ENCODE assay signal across 20 cellular contexts in the genomic region with DNA sequence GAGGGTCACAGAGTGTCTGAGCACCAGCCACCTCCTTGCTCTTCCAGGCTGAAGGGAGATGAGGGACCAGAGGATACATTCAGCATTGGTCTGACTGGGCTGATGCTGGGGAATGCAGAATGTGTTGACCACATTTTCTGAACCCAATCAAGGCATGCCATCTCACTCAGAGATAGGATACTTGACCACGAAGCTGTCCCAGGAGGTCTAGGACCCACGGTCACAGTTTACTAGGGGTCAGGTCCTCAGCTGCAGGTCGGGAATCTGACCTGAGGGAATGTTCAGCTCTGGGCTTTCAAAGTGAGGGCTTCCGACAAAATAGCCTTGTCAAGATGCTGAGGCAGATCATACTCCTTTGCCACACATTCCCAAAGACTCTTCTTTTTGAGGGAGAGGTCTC. TPM values are rescaled to one million over a fixed set of nuclear protein-coding genes. Genes with fewer than 3 reads are reported as not detected.
DNase-seq lines count a peak whose midpoint lies in the region; ATAC-seq and TF ChIP-seq lines count a peak whose summit lies in the region.
"Had no signal": no experiment of that assay in that cellular context is flagged by ENCODE, and none has a peak within 500 bp of the region (broad histone marks: within the 10 kb centered on the region; RNA-seq: fewer than 3 reads in every experiment).

No MANE protein-coding gene starts in this region.

- peak; percentile 32; the same call in 1 of the 2 replicates for ATAC-seq in Panc1
- ATAC-seq: CD8-positive, alpha-beta T cell had no signal

- CTCF ChIA-PET in Panc1 (lab: Charles Lee), result interaction anchor here (0.9 kb wide), 1 partner anchor 83 kb away, joined by 3 read pairs; no protein-coding TSS in a partner anchor
- CTCF ChIA-PET in SK-N-SH (lab: Yijun Ruan, JAX), result interaction anchor here (0.7 to 2.2 kb wide), 9 partner anchors 10 to 137 kb away, joined by 3 to 9 read pairs (median 3); no protein-coding TSS in a partner anchor

- H3K4ac ChIP-seq in trophoblast cell (ENCODE audit: low read depth, low read length), result no peak overlapping the region

- no peak for TF ChIP-seq RAD21 in SK-N-SH (IDR thresholded peaks at IDR 0.05; ENCODE audit: low read length)

- H4K12ac ChIP-seq in trophoblast cell (ENCODE audit: low read depth, low read length), result no peak overlapping the region

- H3K27ac ChIP-seq in Panc1 (ENCODE audit: low read length) (no peak overlapping the region), trophoblast cell (ENCODE audit: low read depth, low read length) (no peak overlapping the region), SK-N-SH (ENCODE audit: low read depth in 2 of 2, low read length in 1 of 2) (no peak overlapping the region)
- H3K27ac ChIP-seq: BLaER1, C4-2B had no signal

- H4K20me1 ChIP-seq in SK-N-SH (ENCODE audit: insufficient read depth), result no peaks in the 10 kb centered on the region
- H4K20me1 ChIP-seq: BLaER1 had no signal

- no peaks in the 10 kb centered on the region for H3K36me3 Mint-ChIP-seq in type B pancreatic cell
- H3K36me3 Mint-ChIP-seq: CD4-positive, CD25-positive, alpha-beta regulatory T cell; CD8-positive, alpha-beta T cell had no signal

- H3K79me2 ChIP-seq in trophoblast cell (ENCODE audit: control insufficient read depth, insufficient read depth, low read length, poor library complexity), result no peaks in the 10 kb centered on the region
- H3K79me2 ChIP-seq in SK-N-SH (ENCODE audit: insufficient read depth), result no peaks in the 10 kb centered on the region

- H2BK12ac ChIP-seq in trophoblast cell (ENCODE audit: low read length), result no peak overlapping the region

- in situ Hi-C loops in Panc1 (cut with HindIII; ENCODE audit: low pct_unique_long_range_greater_than_20kb, low sequenced_read_pairs), result no loop called here

- no peak overlapping the region for H2AK5ac ChIP-seq in trophoblast cell (ENCODE audit: low read length)

- H3K14ac ChIP-seq in trophoblast cell (ENCODE audit: low read length), result no peak overlapping the region

- no peak for TF ChIP-seq EP300 in SK-N-SH (IDR thresholded peaks at IDR 0.05; ENCODE audit: borderline replicate concordance in 1 of 2, low read depth in 1 of 2, low read length in 1 of 2)

- H3K27me3 ChIP-seq in Panc1 (ENCODE audit: control insufficient read depth, insufficient read depth, low read length), result no peaks in the 10 kb centered on the region; the same call in 1 of the 2 replicates
- H3K27me3 ChIP-seq in trophoblast cell (ENCODE audit: insufficient read depth, low read length), result no peaks in the 10 kb centered on the region
- peaks cover 10% of the 10 kb centered on the region for H3K27me3 ChIP-seq in SK-N-SH (ENCODE audit: insufficient read depth)
- H3K27me3 ChIP-seq: BLaER1 had no signal

- no CpG with 5 or more reads among the region's 4 CpGs for WGBS in trophoblast cell (ENCODE audit: extremely low coverage, insufficient coverage, insufficient read length)
- WGBS in SK-N-SH (ENCODE audit: low lambda C conversion rate), result 27% methylated on average over 4 of the region's 4 CpGs

- H3K9me3 ChIP-seq in Panc1 (ENCODE audit: control insufficient read depth, insufficient read depth, low read depth, low read length) (no peaks in the 10 kb centered on the region), trophoblast cell (ENCODE audit: insufficient read depth, low read depth, low read length) (no peaks in the 10 kb centered on the region), SK-N-SH (no peaks in the 10 kb centered on the region)
- H3K9me3 ChIP-seq: BLaER1, Caco-2, HAP-1 had no signal

- H3K4me1 ChIP-seq in Panc1 (ENCODE audit: control insufficient read depth, insufficient read depth, low read length) (no peaks in the 10 kb centered on the region), trophoblast cell (ENCODE audit: control insufficient read depth in 1 of 2, insufficient read depth in 2 of 2, low read length in 2 of 2) (no peaks in the 10 kb centered on the region), SK-N-SH (ENCODE audit: control insufficient read depth in 1 of 2, insufficient read depth in 2 of 2, low read depth in 1 of 2, low read length in 1 of 2) (no peaks in the 10 kb centered on the region)
- H3K4me1 ChIP-seq: HAP-1 had no signal

- H3K4me1 Mint-ChIP-seq in type B pancreatic cell (ENCODE audit: unreplicated experiment), result peaks cover 4% of the 10 kb centered on the region
- H3K4me1 Mint-ChIP-seq: CD4-positive, CD25-positive, alpha-beta regulatory T cell had no signal

- no peak overlapping the region for H3K4me3 Mint-ChIP-seq in type B pancreatic cell
- H3K4me3 Mint-ChIP-seq: CD4-positive, CD25-positive, alpha-beta regulatory T cell; CD8-positive, alpha-beta T cell; HFFc6 had no signal

- no peak overlapping the region for H3K23ac ChIP-seq in trophoblast cell (ENCODE audit: low read length)

- TF ChIP-seq CTCF in Panc1 (IDR thresholded peaks at IDR 0.05), result no peak
- no peak for TF ChIP-seq CTCF in SK-N-SH (IDR thresholded peaks at IDR 0.05)
- no peak for TF ChIP-seq CTCF in type B pancreatic cell (conservative IDR thresholded peaks at IDR 0.05)

- no peaks in the 10 kb centered on the region for H3K9me2 ChIP-seq in SK-N-SH

- H3K9me3 Mint-ChIP-seq in type B pancreatic cell, result no peaks in the 10 kb centered on the region
- H3K9me3 Mint-ChIP-seq: CD4-positive, CD25-positive, alpha-beta regulatory T cell; CD8-positive, alpha-beta T cell; HFFc6 had no signal

- no peaks in the 10 kb centered on the region for H3K79me1 ChIP-seq in trophoblast cell (ENCODE audit: low read length)

- H3K9ac ChIP-seq in trophoblast cell (ENCODE audit: low read length) (no peak overlapping the region), SK-N-SH (no peak overlapping the region)
- H3K9ac ChIP-seq: BLaER1 had no signal

- H3K4me3 ChIP-seq in Panc1 (ENCODE audit: low read depth in 2 of 2, low read length in 2 of 2), result no peak overlapping the region
- no peak overlapping the region for H3K4me3 ChIP-seq in trophoblast cell (ENCODE audit: low read depth, low read length)
- no peak overlapping the region for H3K4me3 ChIP-seq in SK-N-SH (ENCODE audit: low read depth in 2 of 2, low read length in 1 of 2)
- H3K4me3 ChIP-seq: BLaER1, HAP-1 had no signal

- no peak for DNase-seq in Panc1 (ENCODE audit: low read depth, low spot score)
- peak; percentile 75 for DNase-seq in islet precursor cell
- DNase-seq in trophoblast cell, result peak; percentile 68 to 82
- DNase-seq in GF-D8 (lab: John Stamatoyannopoulos, UW), result no peak
- DNase-seq in SK-N-SH, result no peak
- no peak for DNase-seq in type B pancreatic cell (ENCODE audit: extremely low spot score, unreplicated experiment)
- DNase-seq: Caco-2; CD4-positive, CD25-positive, alpha-beta regulatory T cell; CD8-positive, alpha-beta T cell; DMS153; DND-41; EL; GDM1; GOT3; HFFc6 had no signal

- H2BK120ac ChIP-seq in trophoblast cell (ENCODE audit: insufficient read depth, low read length, poor library complexity), result no peak overlapping the region

- BruUV-seq in Panc1 (replicated peaks; lab: Mats Ljungman, UMichigan), result no TSS peak

- H3K27me3 Mint-ChIP-seq in type B pancreatic cell, result peaks cover 14% of the 10 kb centered on the region

- H3K4me2 ChIP-seq in trophoblast cell (ENCODE audit: low read length), result no peak overlapping the region
- H3K4me2 ChIP-seq in SK-N-SH, result no peak overlapping the region
- H3K4me2 ChIP-seq: BLaER1 had no signal

- no peak overlapping the region for H3K27ac Mint-ChIP-seq in type B pancreatic cell
- H3K27ac Mint-ChIP-seq: CD8-positive, alpha-beta T cell; HFFc6 had no signal

- intact Hi-C loops in Panc1 (cut with micrococcal nuclease; ENCODE audit: unreplicated experiment), result no loop called here

- H3K18ac ChIP-seq in trophoblast cell (ENCODE audit: low read length), result no peak overlapping the region

- H2BK5ac ChIP-seq in trophoblast cell (ENCODE audit: low read depth, low read length, poor library complexity), result no peak overlapping the region

- POLR2A ChIA-PET in Panc1 (lab: Charles Lee), result no interaction called here
- POLR2A ChIA-PET in SK-N-SH (lab: Yijun Ruan, JAX), result interaction anchor here (0.6 kb wide), 1 partner anchor 327 kb away, joined by 3 read pairs; no protein-coding TSS in a partner anchor

- H2AFZ ChIP-seq in trophoblast cell (ENCODE audit: insufficient read depth, low read length, poor library complexity) (no peak overlapping the region), SK-N-SH (ENCODE audit: low read depth) (no peak overlapping the region)

- H3K36me3 ChIP-seq in Panc1 (ENCODE audit: control insufficient read depth, insufficient read depth, low read length), result no peaks in the 10 kb centered on the region
- no peaks in the 10 kb centered on the region for H3K36me3 ChIP-seq in trophoblast cell (ENCODE audit: control insufficient read depth in 1 of 2, insufficient read depth in 2 of 2, low read length in 2 of 2)
- H3K36me3 ChIP-seq in SK-N-SH (replicated peaks in 1 of 2; ENCODE audit: control insufficient read depth in 1 of 2, insufficient read depth in 2 of 2, low read length in 1 of 2), result no peaks in the 10 kb centered on the region
- H3K36me3 ChIP-seq: BLaER1, HAP-1 had no signal

- no peaks in the 10 kb centered on the region for H3F3A ChIP-seq in SK-N-SH (replicated peaks; ENCODE audit: insufficient read depth)

- H4K91ac ChIP-seq in trophoblast cell (ENCODE audit: low read depth, low read length), result no peak overlapping the region

- no peak overlapping the region for H4K8ac ChIP-seq in trophoblast cell (ENCODE audit: low read depth, low read length)

TF ChIP-seq in SK-N-SH, 30 proteins besides CTCF, POLR2A, EP300 and RAD21 (continues in another document):
- TF ChIP-seq RCOR1 (IDR thresholded peaks at IDR 0.05; ENCODE audit: low read length) (no peak), TEAD4 (IDR thresholded peaks at IDR 0.05; ENCODE audit: borderline replicate concordance, insufficient read depth) (no peak), JUND (IDR thresholded peaks at IDR 0.05) (no peak), MEF2A (IDR thresholded peaks at IDR 0.05; ENCODE audit: borderline replicate concordance, low read depth) (no peak), SMC3 (IDR thresholded peaks at IDR 0.05; ENCODE audit: low read depth, low read length) (no peak)
- TF ChIP-seq, protein P1, sequence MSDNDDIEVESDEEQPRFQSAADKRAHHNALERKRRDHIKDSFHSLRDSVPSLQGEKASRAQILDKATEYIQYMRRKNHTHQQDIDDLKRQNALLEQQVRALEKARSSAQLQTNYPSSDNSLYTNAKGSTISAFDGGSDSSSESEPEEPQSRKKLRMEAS (IDR thresholded peaks at IDR 0.05; ENCODE audit: low read depth), result no peak

RNA-seq across cellular contexts. Expression of gene PLA2G4E, which starts 19.6 kb away (rescaled TPM):
- total RNA-seq in Panc1 (2021; ENCODE audit: unreplicated experiment) (not detected), type B pancreatic cell (ENCODE audit: low replicate concordance) (0.12 TPM in 1 of 2 replicates, not detected in the other)
- not detected for polyA plus RNA-seq in Panc1 (2012; ENCODE audit: insufficient read length)
- not detected in 2 replicates for polyA plus RNA-seq in trophoblast cell (2013)
- polyA plus RNA-seq in SK-N-SH (2012; rRNA removed), result not detected in 2 replicates
- polyA plus RNA-seq in SK-N-SH (2012; cell fraction: cytosol; rRNA removed), result not detected in 2 replicates
- polyA plus RNA-seq in SK-N-SH (2012; cell fraction: nucleus; rRNA removed), result not detected in 2 replicates
- total RNA-seq: A172; A673; CD4-positive, CD25-positive, alpha-beta regulatory T cell; CD8-positive, alpha-beta T cell; HFFc6 had no signal
- polyA plus RNA-seq: CD4-positive, CD25-positive, alpha-beta regulatory T cell had no signal

RNA-seq across cellular contexts. Expression of gene EHD4, which starts 28.9 kb away (rescaled TPM):
- total RNA-seq in Panc1 (2021; ENCODE audit: unreplicated experiment) (43.2 TPM), type B pancreatic cell (ENCODE audit: low replicate concordance) (18.8 and 25.2 TPM in 2 replicates)
- 33.9 TPM for polyA plus RNA-seq in Panc1 (2012; ENCODE audit: insufficient read length)
- polyA plus RNA-seq in trophoblast cell (2013), result 18.8 and 19.6 TPM in 2 replicates
- polyA plus RNA-seq in SK-N-SH (2012; rRNA removed), result 16.9 and 17.5 TPM in 2 replicates
- 11.1 and 14.4 TPM in 2 replicates for polyA plus RNA-seq in SK-N-SH (2012; cell fraction: cytosol; rRNA removed)
- polyA plus RNA-seq in SK-N-SH (2012; cell fraction: nucleus; rRNA removed), result 9.6 and 11.1 TPM in 2 replicates

Comparison
In these comparisons a context has a peak if more than half of its experiments do, and no peak if none do; other contexts are left out.
1. DNase-seq: peak in islet precursor cell (single experiment) and trophoblast cell (2 of 2); none in Panc1 (single experiment), GF-D8 (single experiment), SK-N-SH (single experiment) and type B pancreatic cell (single experiment).